ENCODE assay signal across 1 cellular context in genomic region chr2:215476424-215476823, GRCh38.
TF ChIP-seq lines count a peak whose summit lies in the region.

No MANE protein-coding gene starts in this region.

TF ChIP-seq in SK-N-SH, 30 proteins besides CTCF, POLR2A, EP300 and RAD21 (continued from another document):
- TF ChIP-seq REST (IDR thresholded peaks at IDR 0.05; ENCODE audit: low read depth, low read length) (no peak), RXRA (IDR thresholded peaks at IDR 0.05; ENCODE audit: borderline replicate concordance, low read depth) (no peak), MEF2A (IDR thresholded peaks at IDR 0.05; ENCODE audit: borderline replicate concordance, low read depth) (no peak), TEAD4 (IDR thresholded peaks at IDR 0.05; ENCODE audit: borderline replicate concordance, insufficient read depth) (peak; percentile 39; the same call in 1 of the 2 replicates), RCOR1 (IDR thresholded peaks at IDR 0.05; ENCODE audit: low read length) (no peak), NFIC (IDR thresholded peaks at IDR 0.05; ENCODE audit: borderline replicate concordance) (no peak), RFX5 (IDR thresholded peaks at IDR 0.05; ENCODE audit: low read length) (no peak)
